Comparison of ENCODE assay signal across 12 cellular contexts in the genomic region with DNA sequence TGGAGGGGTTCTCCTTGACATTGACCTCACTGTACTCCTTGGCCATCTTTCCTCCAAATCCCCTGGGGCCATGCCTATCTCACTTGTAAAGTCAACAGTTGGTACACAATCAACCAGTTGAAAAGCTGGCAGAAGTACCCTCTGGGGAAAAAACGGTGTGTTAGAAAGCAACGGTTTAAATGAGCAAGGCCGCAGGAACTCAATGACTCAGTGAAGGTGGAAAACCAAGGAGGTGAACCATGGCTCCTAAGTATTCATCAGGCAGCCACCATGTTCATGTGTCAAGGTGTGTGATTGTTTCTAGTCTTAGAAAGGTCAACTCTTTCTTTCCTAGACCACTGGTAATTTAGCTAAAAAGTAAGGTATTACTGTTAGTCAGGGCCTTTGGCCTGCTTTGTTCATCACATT.
DNase-seq lines count a peak whose midpoint lies in the region; ATAC-seq, FAIRE-seq and TF ChIP-seq lines count a peak whose summit lies in the region.
"Had no signal": no experiment of that assay in that cellular context is flagged by ENCODE, and none has a peak within 500 bp of the region (broad histone marks: within the 10 kb centered on the region; RNA-seq: fewer than 3 reads in every experiment).

No MANE protein-coding gene starts in this region.

- intact Hi-C loops in CD4-positive, alpha-beta T cell (cut with DNase I, micrococcal nuclease) = loop anchor here (1.0 to 10.0 kb wide), 3 partner anchors 109 to 429 kb away; no protein-coding TSS in a partner anchor
- intact Hi-C loops in kidney (cut with DNase I) = no loop called here

- no peak for FAIRE-seq in kidney (lab: Jason Lieb, UNC)

- no peak overlapping the region for H3K4me3 Mint-ChIP-seq in CD4-positive, alpha-beta T cell
- H3K4me3 Mint-ChIP-seq: neural crest cell had no signal

- H3K4me1 Mint-ChIP-seq in CD4-positive, alpha-beta T cell (ENCODE audit: low read depth) = peaks cover 49% of the 10 kb centered on the region

- no peaks in the 10 kb centered on the region for H3K27me3 Mint-ChIP-seq in CD4-positive, alpha-beta T cell

- H3K4me1 ChIP-seq in kidney (ENCODE audit: control insufficient read depth in 1 of 2, insufficient read depth in 1 of 2, low read depth in 1 of 2, low read length in 2 of 2) = no peaks in the 10 kb centered on the region

- no peak overlapping the region for H3K27ac ChIP-seq in CD4-positive, alpha-beta T cell (ENCODE audit: low read depth, low read length)
- H3K27ac ChIP-seq in kidney (ENCODE audit: low read depth in 2 of 2, low read length in 2 of 2) = no peak overlapping the region
- H3K27ac ChIP-seq: epithelial cell of prostate, SK-N-MC had no signal

- H3K27ac Mint-ChIP-seq in CD4-positive, alpha-beta T cell = peak overlapping the region; percentile 64
- peak overlapping the region; percentile 97 to 98 for H3K27ac Mint-ChIP-seq in activated naive CD4-positive, alpha-beta T cell treated with anti-CD3 and anti-CD28 coated beads, Interleukin-2, amount 50 U/mL, for 72 hours

- DNase-seq in CD4-positive, alpha-beta T cell = no peak
- DNase-seq in activated naive CD4-positive, alpha-beta T cell treated with anti-CD3 and anti-CD28 coated beads, Interleukin-2, amount 50 U/mL, for 72 hours (ENCODE audit: low spot score in 2 of 2) = peak; percentile 41 to 79
- DNase-seq in kidney (no peak), NCI-H2081 treated with DMSO at 0.1 percent for 48 hours (lab: John Stamatoyannopoulos, UW) (no peak)
- DNase-seq: NCI-H2227 treated with DMSO at 0.1 percent for 48 hours had no signal

- H3K27me3 ChIP-seq in CD4-positive, alpha-beta T cell (ENCODE audit: control insufficient read depth, insufficient read depth, low read length) = no peaks in the 10 kb centered on the region

- POLR2A ChIA-PET in CD4-positive, alpha-beta T cell (lab: Charles Lee) = interaction anchor here (0.5 to 1.4 kb wide), 2 partner anchors 123 to 160 kb away, joined by 3 to 4 read pairs; no protein-coding TSS in a partner anchor

- H3K9ac ChIP-seq in kidney (ENCODE audit: low read length in 2 of 2) = no peak overlapping the region

- no peak for TF ChIP-seq CTCF in CD4-positive, alpha-beta T cell (IDR thresholded peaks at IDR 0.05)
- TF ChIP-seq CTCF in kidney (IDR thresholded peaks at IDR 0.05; ENCODE audit: borderline replicate concordance, extremely low read depth, insufficient read depth) = no peak

- H3K4me3 ChIP-seq in kidney (ENCODE audit: low read length in 2 of 2) = no peak overlapping the region
- H3K4me3 ChIP-seq: SK-N-MC had no signal

- ATAC-seq in CD4-positive, alpha-beta T cell (ENCODE audit: poor library complexity) = peak; percentile 9
- ATAC-seq in GM21447 (IDR thresholded peaks at IDR 0.05; ENCODE audit: unreplicated experiment) (peak; percentile 34), HG03520 (IDR thresholded peaks at IDR 0.05; ENCODE audit: unreplicated experiment) (peak; percentile 32), HG03135 (IDR thresholded peaks at IDR 0.05; ENCODE audit: unreplicated experiment) (no peak), GM21390 (IDR thresholded peaks at IDR 0.05; ENCODE audit: unreplicated experiment) (no peak)
- peak; percentile 67 to 76 for ATAC-seq in activated naive CD4-positive, alpha-beta T cell treated with anti-CD3 and anti-CD28 coated beads, Interleukin-2, amount 50 U/mL, for 72 hours

- no peaks in the 10 kb centered on the region for H3K9me3 Mint-ChIP-seq in CD4-positive, alpha-beta T cell
- peaks cover 12 to 17% of the 10 kb centered on the region in 2 donors for H3K9me3 Mint-ChIP-seq in activated naive CD4-positive, alpha-beta T cell treated with anti-CD3 and anti-CD28 coated beads, Interleukin-2, amount 50 U/mL, for 72 hours

- CTCF ChIA-PET in CD4-positive, alpha-beta T cell (lab: Charles Lee) = no interaction called here

- peaks cover under 1% of the 10 kb centered on the region for H3K36me3 Mint-ChIP-seq in CD4-positive, alpha-beta T cell (ENCODE audit: low read depth)
- H3K36me3 Mint-ChIP-seq in activated naive CD4-positive, alpha-beta T cell treated with anti-CD3 and anti-CD28 coated beads, Interleukin-2, amount 50 U/mL, for 72 hours = peaks cover 14 to 16% of the 10 kb centered on the region in 2 donors

- no peaks in the 10 kb centered on the region for H3K36me3 ChIP-seq in kidney (ENCODE audit: control insufficient read depth in 1 of 2, insufficient read depth in 2 of 2, low read length in 2 of 2)

- H3K9me3 ChIP-seq in CD4-positive, alpha-beta T cell (ENCODE audit: control insufficient read depth, low read length) = no peaks in the 10 kb centered on the region
- H3K9me3 ChIP-seq in kidney (ENCODE audit: control insufficient read depth in 1 of 2, low read length in 2 of 2) = no peaks in the 10 kb centered on the region

Comparison
In these comparisons a context has a peak if more than half of its experiments do, and no peak if none do; other contexts are left out.
1. ATAC-seq: peak in CD4-positive, alpha-beta T cell (single experiment), GM21447 (single experiment), HG03520 (single experiment) and activated naive CD4-positive, alpha-beta T cell treated with anti-CD3 and anti-CD28 coated beads, Interleukin-2, amount 50 U/mL, for 72 hours (2 of 2); none in HG03135 (single experiment) and GM21390 (single experiment).
2. DNase-seq: peak in activated naive CD4-positive, alpha-beta T cell treated with anti-CD3 and anti-CD28 coated beads, Interleukin-2, amount 50 U/mL, for 72 hours (2 of 2); none in CD4-positive, alpha-beta T cell (0 of 10), kidney (single experiment) and NCI-H2081 treated with DMSO at 0.1 percent for 48 hours (single experiment).